8 cellular contexts compared by ENCODE assay signal in genomic region chr9:121200346-121200745, GRCh38. TPM values are rescaled to one million over a fixed set of nuclear protein-coding genes. Genes with fewer than 3 reads are reported as not detected.
A peak's percentile ranks its signal among the peaks of the same experiment; 100 is the strongest.
DNase-seq lines count a peak whose midpoint lies in the region; ATAC-seq and TF ChIP-seq lines count a peak whose summit lies in the region.

No MANE protein-coding gene starts in this region.

- peaks cover 56% of the 10 kb centered on the region for H3K4me1 Mint-ChIP-seq in activated T-cell treated with anti-CD3 and anti-CD28 coated beads, Interleukin-2, amount 50 U/mL, for 24 hours (ENCODE audit: low read depth)

- no peaks in the 10 kb centered on the region for H3K27me3 ChIP-seq in adipocyte (replicated peaks; ENCODE audit: control insufficient read depth, insufficient read depth, low read length)
- H3K27me3 ChIP-seq in right lobe of liver, result no peaks in the 10 kb centered on the region
- H3K27me3 ChIP-seq in tibial artery, result no peaks in the 10 kb centered on the region

- H3K9me3 ChIP-seq in adipocyte (ENCODE audit: control insufficient read depth, low read length) (no peaks in the 10 kb centered on the region), right lobe of liver (no peaks in the 10 kb centered on the region), tibial artery (no peaks in the 10 kb centered on the region)

- peak overlapping the region; percentile 95 for H3K4me3 Mint-ChIP-seq in activated T-cell treated with anti-CD3 and anti-CD28 coated beads, Interleukin-2, amount 50 U/mL, for 24 hours

- no peaks in the 10 kb centered on the region for H3K36me3 ChIP-seq in adipocyte (ENCODE audit: control insufficient read depth, insufficient read depth, low read length, severe bottlenecking)
- H3K36me3 ChIP-seq in right lobe of liver, result no peaks in the 10 kb centered on the region
- no peaks in the 10 kb centered on the region for H3K36me3 ChIP-seq in tibial artery

- peaks cover 41% of the 10 kb centered on the region for H3K36me3 Mint-ChIP-seq in activated T-cell treated with anti-CD3 and anti-CD28 coated beads, Interleukin-2, amount 50 U/mL, for 24 hours (ENCODE audit: low read depth)

- H3K4me3 ChIP-seq in adipocyte (ENCODE audit: low read length), result peak overlapping the region; percentile 96
- peak overlapping the region; percentile 67 to 82 (median 79) for H3K4me3 ChIP-seq in right lobe of liver
- peak overlapping the region; percentile 92 to 99 for H3K4me3 ChIP-seq in tibial artery

- TF ChIP-seq CTCF in right lobe of liver (IDR thresholded peaks at IDR 0.05), result no peak
- TF ChIP-seq CTCF in tibial artery (IDR thresholded peaks at IDR 0.05), result no peak

- intact Hi-C loops in right lobe of liver (cut with DNase I) (no loop called here), tibial artery (cut with DNase I; ENCODE audit: low total_unique reads) (no loop called here)

- TF ChIP-seq POLR2A in right lobe of liver (IDR thresholded peaks at IDR 0.05), result no peak

- WGBS in right lobe of liver (ENCODE audit: insufficient coverage, low coverage, low lambda C conversion rate, missing lambda C conversion rate), result 4% methylated on average over 4 of the region's 4 CpGs

- peak overlapping the region; percentile 92 for H3K27ac Mint-ChIP-seq in activated T-cell treated with anti-CD3 and anti-CD28 coated beads, Interleukin-2, amount 50 U/mL, for 24 hours

- ATAC-seq in right lobe of liver (no peak), GM21526 (IDR thresholded peaks at IDR 0.05; ENCODE audit: low FRiP score, unreplicated experiment) (no peak)

- peak overlapping the region; percentile 89 to 92 (median 91) for H3K27ac ChIP-seq in right lobe of liver
- H3K27ac ChIP-seq in tibial artery, result peak overlapping the region; percentile 97 to 98

- H3K4me1 ChIP-seq in adipocyte (ENCODE audit: control insufficient read depth, insufficient read depth, low read length), result peaks cover 56% of the 10 kb centered on the region
- peaks cover 0 to 41% (median 12%) of the 10 kb centered on the region in 4 donors for H3K4me1 ChIP-seq in right lobe of liver
- H3K4me1 ChIP-seq in tibial artery, result peaks cover 0 to 58% (median 27%) of the 10 kb centered on the region in 4 donors

- peak overlapping the region; percentile 93 for H3K9ac ChIP-seq in adipocyte (ENCODE audit: low read length)

- DNase-seq in activated T-cell treated with anti-CD3 and anti-CD28 coated beads, Interleukin-2, amount 50 U/mL, for 24 hours, result no peak
- no peak for DNase-seq in activated T-cell treated with anti-CD3 and anti-CD28 coated beads, Interleukin-2, amount 50 U/mL, for 1 hour
- DNase-seq in adipocyte (ENCODE audit: low read depth) (no peak), right lobe of liver (no peak), tibial artery (no peak), COLO829 (ENCODE audit: low spot score) (no peak)
- no peak for DNase-seq in activated CD4-positive, alpha-beta T cell treated with anti-CD3 and anti-CD28 coated beads for 48 hours

- H3K9me3 Mint-ChIP-seq in activated T-cell treated with anti-CD3 and anti-CD28 coated beads, Interleukin-2, amount 50 U/mL, for 24 hours, result no peaks in the 10 kb centered on the region

- H3K27me3 Mint-ChIP-seq in activated T-cell treated with anti-CD3 and anti-CD28 coated beads, Interleukin-2, amount 50 U/mL, for 24 hours, result no peaks in the 10 kb centered on the region

RNA-seq across cellular contexts. Expression of gene RAB14, which starts 1.3 kb away (rescaled TPM):
- 10 to 100 TPM; 29.0 to 65.1 (median 53.5) TPM for total RNA-seq in right lobe of liver
